ENCODE assay signal across 18 cellular contexts in genomic region chr4:138449938-138450337, GRCh38.
DNase-seq lines count a peak whose midpoint lies in the region; ATAC-seq and TF ChIP-seq lines count a peak whose summit lies in the region.
"Had no signal": no experiment of that assay in that cellular context is flagged by ENCODE, and none has a peak within 500 bp of the region (broad histone marks: within the 10 kb centered on the region; RNA-seq: fewer than 3 reads in every experiment).

No MANE protein-coding gene starts in this region.

- peak overlapping the region; percentile 1 for H3K27ac Mint-ChIP-seq in endothelial cell (ENCODE audit: unreplicated experiment)
- H3K27ac Mint-ChIP-seq: CD8-positive, alpha-beta T cell; IgD-negative memory B cell had no signal

- H3K4me1 ChIP-seq in mucosa of descending colon (ENCODE audit: low read depth) = no peaks in the 10 kb centered on the region
- H3K4me1 ChIP-seq: BLaER1 had no signal

- H3K27me3 Mint-ChIP-seq in endothelial cell (ENCODE audit: unreplicated experiment) = peaks cover 2% of the 10 kb centered on the region
- H3K27me3 Mint-ChIP-seq: IgD-negative memory B cell had no signal

- intact Hi-C loops in mucosa of descending colon (cut with DNase I, micrococcal nuclease) = no loop called here
- intact Hi-C loops in Right ventricle myocardium inferior (cut with DNase I) = no loop called here

- H3K9me3 ChIP-seq in mucosa of descending colon = no peaks in the 10 kb centered on the region
- H3K9me3 ChIP-seq: BLaER1 had no signal

- no peaks in the 10 kb centered on the region for H3K36me3 ChIP-seq in mucosa of descending colon (ENCODE audit: low read depth)
- H3K36me3 ChIP-seq: BLaER1 had no signal

- no peaks in the 10 kb centered on the region for H3K9me3 Mint-ChIP-seq in endothelial cell (ENCODE audit: unreplicated experiment)
- H3K9me3 Mint-ChIP-seq: CD8-positive, alpha-beta T cell had no signal

- no peak overlapping the region for H3K4me3 Mint-ChIP-seq in endothelial cell (ENCODE audit: unreplicated experiment)
- H3K4me3 Mint-ChIP-seq: CD8-positive, alpha-beta T cell had no signal

- peak; percentile 55 for ATAC-seq in mucosa of descending colon
- ATAC-seq in GM19467 (IDR thresholded peaks at IDR 0.05; ENCODE audit: unreplicated experiment) = no peak
- ATAC-seq in Right ventricle myocardium inferior = no peak
- ATAC-seq: CD8-positive, alpha-beta T cell; GM12878 had no signal

- TF ChIP-seq CTCF in endothelial cell (IDR thresholded peaks at IDR 0.05; ENCODE audit: unreplicated experiment) (no peak), mucosa of descending colon (IDR thresholded peaks at IDR 0.05) (no peak)

- DNase-seq in ELF-1 (ENCODE audit: low read depth, low spot score) (peak; percentile 23), SK-MEL-5 (ENCODE audit: low read depth, low spot score) (peak; percentile 18), endothelial cell (ENCODE audit: low spot score) (no peak), mucosa of descending colon (no peak), SW480 (ENCODE audit: low spot score) (no peak), Right ventricle myocardium inferior (ENCODE audit: missing footprints) (no peak)
- DNase-seq: CD8-positive, alpha-beta T cell; GOT3; NCI-H1436; NCI-H2029 treated with DMSO at 0.1 percent for 48 hours; NCI-H2171 treated with DMSO at 0.1 percent for 48 hours; NCI-H510A treated with DMSO at 0.1 percent for 48 hours; NCI-H82 had no signal

- no peak overlapping the region for H3K4me3 ChIP-seq in mucosa of descending colon
- H3K4me3 ChIP-seq: BLaER1, GM12878, SK-N-MC had no signal

- in situ Hi-C loops in SK-MEL-5 (cut with HindIII; ENCODE audit: low pct_unique_long_range_greater_than_20kb, low sequenced_read_pairs) = no loop called here

- peaks cover 15% of the 10 kb centered on the region for H3K4me1 Mint-ChIP-seq in endothelial cell (ENCODE audit: unreplicated experiment)
- H3K4me1 Mint-ChIP-seq: IgD-negative memory B cell had no signal

- H3K36me3 Mint-ChIP-seq in endothelial cell (ENCODE audit: low read depth, unreplicated experiment) = no peaks in the 10 kb centered on the region
- H3K36me3 Mint-ChIP-seq: CD8-positive, alpha-beta T cell; IgD-negative memory B cell had no signal

Comparison
In these comparisons a context has a peak if more than half of its experiments do, and no peak if none do; other contexts are left out.
1. DNase-seq: peak in ELF-1 (single experiment) and SK-MEL-5 (single experiment); none in endothelial cell (single experiment), mucosa of descending colon (0 of 3), SW480 (single experiment) and Right ventricle myocardium inferior (single experiment).